In the genomic region with DNA sequence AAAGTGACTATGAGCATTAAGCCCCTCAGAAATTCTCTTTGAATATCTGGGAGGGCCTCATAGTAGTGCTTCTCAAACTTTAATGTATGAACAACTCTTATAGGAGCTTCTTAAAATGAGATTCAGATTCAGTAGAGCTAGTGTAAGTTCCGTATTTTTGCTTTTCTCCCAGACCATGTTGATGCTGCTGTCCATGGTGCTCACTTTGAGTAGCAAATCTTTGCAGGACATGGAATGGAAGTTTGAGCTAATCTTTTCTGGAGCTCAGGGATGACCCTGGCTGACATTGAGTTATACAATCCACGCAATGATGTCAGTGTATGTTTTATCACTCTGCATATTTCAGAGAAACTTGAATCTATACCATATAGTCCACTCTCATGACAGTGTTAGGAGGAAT, we compare ENCODE assay signal across 15 cellular contexts.
DNase-seq lines count a peak whose midpoint lies in the region; ATAC-seq and TF ChIP-seq lines count a peak whose summit lies in the region.
"Had no signal": no experiment of that assay in that cellular context is flagged by ENCODE, and none has a peak within 500 bp of the region (broad histone marks: within the 10 kb centered on the region; RNA-seq: fewer than 3 reads in every experiment).

No MANE protein-coding gene starts in this region.

- H3K36me3 ChIP-seq in endodermal cell (ENCODE audit: control insufficient read depth, insufficient read depth, low read length): no peaks in the 10 kb centered on the region
- no peaks in the 10 kb centered on the region for H3K36me3 ChIP-seq in OCI-LY7 (ENCODE audit: insufficient read depth, low read length)
- H3K36me3 ChIP-seq: thoracic aorta had no signal

- no peaks in the 10 kb centered on the region for H3K79me2 ChIP-seq in OCI-LY7 (ENCODE audit: insufficient read depth, low read depth, low read length)

- H3K9me3 Mint-ChIP-seq in endodermal cell (no peaks in the 10 kb centered on the region), nephron progenitor cell (no peaks in the 10 kb centered on the region)

- H3K4me3 Mint-ChIP-seq in endodermal cell: no peak overlapping the region
- H3K4me3 Mint-ChIP-seq in nephron progenitor cell: no peak overlapping the region
- H3K4me3 Mint-ChIP-seq: activated B cell treated with CpG ODN at 0.5 μM for 24 hours; activated naive CD8-positive, alpha-beta T cell treated with anti-CD3 and anti-CD28 coated beads for 36 hours had no signal

- H3K27ac Mint-ChIP-seq in endodermal cell (no peak overlapping the region), nephron progenitor cell (no peak overlapping the region)
- H3K27ac Mint-ChIP-seq: activated B cell treated with CpG ODN at 0.5 μM for 24 hours; activated naive CD8-positive, alpha-beta T cell treated with anti-CD3 and anti-CD28 coated beads for 36 hours had no signal

- no peaks in the 10 kb centered on the region for H3K27me3 ChIP-seq in endodermal cell (ENCODE audit: control insufficient read depth, insufficient read depth, low read length, poor library complexity, severe bottlenecking)

- no peaks in the 10 kb centered on the region for H3K27me3 Mint-ChIP-seq in endodermal cell (ENCODE audit: insufficient read depth)
- H3K27me3 Mint-ChIP-seq in nephron progenitor cell (ENCODE audit: low read depth, poor library complexity): peaks cover 3% of the 10 kb centered on the region
- H3K27me3 Mint-ChIP-seq: activated B cell treated with CpG ODN at 0.5 μM for 24 hours; activated naive CD8-positive, alpha-beta T cell treated with anti-CD3 and anti-CD28 coated beads for 36 hours had no signal

- H3K36me3 Mint-ChIP-seq in endodermal cell (ENCODE audit: low read depth) (no peaks in the 10 kb centered on the region), nephron progenitor cell (ENCODE audit: low read depth) (no peaks in the 10 kb centered on the region)
- H3K36me3 Mint-ChIP-seq: activated naive CD8-positive, alpha-beta T cell treated with anti-CD3 and anti-CD28 coated beads for 36 hours had no signal

- H3K4me3 ChIP-seq in endodermal cell (ENCODE audit: low read length): no peak overlapping the region
- no peak overlapping the region for H3K4me3 ChIP-seq in OCI-LY7 (ENCODE audit: low read depth, low read length, poor library complexity, severe bottlenecking)
- H3K4me3 ChIP-seq: thoracic aorta had no signal

- H3K4me2 ChIP-seq in OCI-LY7 (ENCODE audit: low read length): no peak overlapping the region

- no TSS peak for BruUV-seq in OCI-LY7 (replicated peaks; lab: Mats Ljungman, UMichigan)

- TF ChIP-seq CTCF in endodermal cell (conservative IDR thresholded peaks at IDR 0.05) (no peak), nephron progenitor cell (IDR thresholded peaks at IDR 0.05) (no peak), OCI-LY7 (conservative IDR thresholded peaks at IDR 0.05; ENCODE audit: low read length) (no peak)

- CTCF ChIA-PET in OCI-LY7 (lab: Charles Lee; ENCODE audit: unreplicated experiment): no interaction called here

- no peak overlapping the region for H3K9ac ChIP-seq in endodermal cell (ENCODE audit: extremely low read depth, low read length, poor library complexity, severe bottlenecking)

- H3K4me1 ChIP-seq in endodermal cell (ENCODE audit: control insufficient read depth, insufficient read depth, low read length) (no peaks in the 10 kb centered on the region), OCI-LY7 (ENCODE audit: insufficient read depth, low read length, poor library complexity, severe bottlenecking) (no peaks in the 10 kb centered on the region)

- no peaks in the 10 kb centered on the region for H4K20me1 ChIP-seq in OCI-LY7 (ENCODE audit: insufficient read depth, low read length)

- WGBS in endodermal cell (ENCODE audit: insufficient coverage in 1 of 2, insufficient read length in 1 of 2), 2 experiments: 82% methylated on average over 2 of the region's 2 CpGs; no CpG with 5 or more reads in 1 of the 2 experiments

- H2AFZ ChIP-seq in OCI-LY7 (ENCODE audit: low read length): no peak overlapping the region

- DNase-seq in RKO (ENCODE audit: low spot score): peak; percentile 22
- peak; percentile 61 for DNase-seq in endodermal cell
- peak; percentile 25 for DNase-seq in nephron progenitor cell
- no peak for DNase-seq in amniotic stem cell (lab: John Stamatoyannopoulos, UW)
- no peak for DNase-seq in OCI-LY7 (ENCODE audit: low spot score)
- DNase-seq: activated B cell treated with CpG ODN at 0.5 μM for 24 hours; activated naive CD8-positive, alpha-beta T cell treated with anti-CD3 and anti-CD28 coated beads for 36 hours; caudate nucleus; effector CD8-positive, alpha-beta T cell; GF-D8; NCI-H1436 treated with DMSO at 0.1 percent for 48 hours; NCI-H2171 treated with DMSO at 0.1 percent for 48 hours had no signal

- H3K4me1 Mint-ChIP-seq in endodermal cell: no peaks in the 10 kb centered on the region
- no peaks in the 10 kb centered on the region for H3K4me1 Mint-ChIP-seq in nephron progenitor cell
- H3K4me1 Mint-ChIP-seq: activated B cell treated with CpG ODN at 0.5 μM for 24 hours; activated naive CD8-positive, alpha-beta T cell treated with anti-CD3 and anti-CD28 coated beads for 36 hours had no signal

- TF ChIP-seq RAD21 in Ishikawa (IDR thresholded peaks at IDR 0.05; ENCODE audit: low read depth): no peak

- intact Hi-C loops in OCI-LY7 (cut with micrococcal nuclease; ENCODE audit: unreplicated experiment): no loop called here

- H3K9me3 ChIP-seq in endodermal cell (ENCODE audit: control insufficient read depth, low read length): no peaks in the 10 kb centered on the region
- H3K9me3 ChIP-seq in OCI-LY7 (ENCODE audit: low read length): no peaks in the 10 kb centered on the region
- H3K9me3 ChIP-seq: thoracic aorta had no signal

- no peak for ATAC-seq in activated CD4-positive, CD25-positive, alpha-beta regulatory T cell treated with anti-CD3 and anti-CD28 coated beads, Interleukin-2, amount 50 U/mL, for 24 hours

- POLR2A ChIA-PET in OCI-LY7 (lab: Charles Lee): no interaction called here

- no peaks in the 10 kb centered on the region for H3K9me2 ChIP-seq in OCI-LY7 (ENCODE audit: insufficient read depth, low read length)

- TF ChIP-seq EP300 in Ishikawa (IDR thresholded peaks at IDR 0.05; ENCODE audit: borderline replicate concordance): no peak

- H3K27ac ChIP-seq in endodermal cell (ENCODE audit: low read depth, low read length): no peak overlapping the region
- no peak overlapping the region for H3K27ac ChIP-seq in OCI-LY7 (ENCODE audit: low read depth, low read length, poor library complexity, severe bottlenecking)
- H3K27ac ChIP-seq: thoracic aorta had no signal

TF ChIP-seq in Ishikawa, 13 proteins besides CTCF, POLR2A, EP300 and RAD21:
- TF ChIP-seq YY1 (IDR thresholded peaks at IDR 0.05; ENCODE audit: low read depth) (no peak), REST (IDR thresholded peaks at IDR 0.05; ENCODE audit: low read depth) (peak; percentile 86)

Comparison
In these comparisons a context has a peak if more than half of its experiments do, and no peak if none do; other contexts are left out.
1. DNase-seq: peak in RKO (single experiment), endodermal cell (single experiment) and nephron progenitor cell (single experiment); none in amniotic stem cell (single experiment) and OCI-LY7 (single experiment).